1 cellular context compared by ENCODE assay signal in the genomic region with DNA sequence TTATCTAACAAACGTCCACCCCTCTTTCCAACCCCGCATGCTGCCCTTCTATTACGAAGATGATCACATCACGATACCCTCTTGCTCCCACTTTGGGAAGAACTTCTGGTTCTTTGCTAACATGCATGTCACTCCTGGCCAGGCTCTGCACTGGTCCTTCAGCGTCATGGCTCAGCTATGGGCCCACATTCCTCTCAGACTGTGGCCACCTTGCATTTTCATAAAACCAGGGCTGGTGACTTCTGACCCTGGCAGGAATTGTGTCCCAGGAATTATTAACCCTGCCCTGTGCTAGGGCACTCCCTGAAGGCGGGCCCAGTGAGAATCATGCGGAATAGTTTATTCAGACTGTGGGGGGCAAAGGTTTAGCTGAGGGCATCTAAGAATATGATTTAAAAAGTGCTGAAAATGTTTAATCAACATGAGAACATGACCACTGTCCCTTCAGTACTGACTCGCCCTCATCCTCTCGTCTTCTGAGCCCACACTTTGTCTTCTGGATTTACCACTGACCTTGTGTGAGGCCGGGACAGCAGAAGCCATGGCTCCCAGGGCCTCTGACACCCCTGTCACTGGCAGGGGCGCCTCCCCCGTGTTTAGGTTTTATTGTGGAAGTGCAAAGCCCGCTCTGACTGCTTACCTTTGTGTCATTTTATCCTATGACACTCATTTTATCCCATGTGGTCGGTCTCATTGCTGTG.
TF ChIP-seq lines count a peak whose summit lies in the region.

No MANE protein-coding gene starts in this region.

TF ChIP-seq in HepG2, 621 proteins besides CTCF, POLR2A, EP300 and RAD21 (continued from another document):
- TF ChIP-seq ZBTB44 (CRISPR knock-in tag; IDR thresholded peaks at IDR 0.05) (no peak), SMARCE1 (IDR thresholded peaks at IDR 0.05; ENCODE audit: borderline replicate concordance) (no peak), RORA (CRISPR knock-in tag; IDR thresholded peaks at IDR 0.05) (no peak), ZNF629 (CRISPR knock-in tag; conservative IDR thresholded peaks at IDR 0.05) (peak; percentile 51; the same call in 1 of the 2 replicates), ZNF501 (CRISPR knock-in tag; IDR thresholded peaks at IDR 0.05) (0 out of 2 replicates have a peak, but pooled peaks have one; percentile 9)
- TF ChIP-seq, protein P1, sequence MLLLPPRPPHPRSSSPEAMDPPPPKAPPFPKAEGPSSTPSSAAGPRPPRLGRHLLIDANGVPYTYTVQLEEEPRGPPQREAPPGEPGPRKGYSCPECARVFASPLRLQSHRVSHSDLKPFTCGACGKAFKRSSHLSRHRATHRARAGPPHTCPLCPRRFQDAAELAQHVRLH (CRISPR knock-in tag; IDR thresholded peaks at IDR 0.05; ENCODE audit: borderline replicate concordance, low read depth), result peak; percentile 16; the same call in 1 of the 2 replicates
